12 cellular contexts compared by ENCODE assay signal in the genomic region with DNA sequence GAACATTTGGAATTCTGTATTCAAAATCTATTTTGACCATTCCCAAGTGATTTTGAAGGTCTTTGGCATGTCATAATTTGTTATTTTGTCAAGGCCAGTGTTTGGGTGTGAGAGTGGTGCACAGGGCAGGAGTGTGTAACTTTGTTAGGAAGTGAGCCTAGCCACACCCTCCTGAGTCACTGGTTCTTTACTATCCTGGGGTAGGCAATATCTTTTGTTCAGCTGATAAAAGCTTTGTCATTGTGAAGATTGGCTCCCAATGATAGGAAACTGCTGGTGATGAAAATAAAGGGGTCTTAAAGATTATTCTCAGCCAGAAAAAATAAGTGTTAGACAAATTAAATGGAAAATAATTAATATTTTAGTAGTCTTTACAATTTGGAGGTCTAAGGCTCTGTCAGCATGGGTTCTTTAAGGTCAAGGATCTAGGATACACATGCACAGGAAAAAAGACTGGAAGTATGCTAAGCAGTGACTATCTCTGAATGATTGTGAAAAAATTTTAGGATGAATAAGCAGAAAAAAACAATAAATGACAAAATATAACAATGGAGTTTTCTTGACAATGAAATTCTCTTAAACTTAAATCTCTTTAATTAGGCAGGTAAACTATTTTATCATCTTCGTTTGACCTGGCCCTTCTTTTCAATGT. TPM values are rescaled to one million over a fixed set of nuclear protein-coding genes. Genes with fewer than 3 reads are reported as not detected.
DNase-seq lines count a peak whose midpoint lies in the region; ATAC-seq and TF ChIP-seq lines count a peak whose summit lies in the region.
"Had no signal": no experiment of that assay in that cellular context is flagged by ENCODE, and none has a peak within 500 bp of the region (broad histone marks: within the 10 kb centered on the region; RNA-seq: fewer than 3 reads in every experiment).

No MANE protein-coding gene starts in this region.

- DNase-seq in NOMO-1 treated with DMSO at 0.1 percent for 48 hours (lab: John Stamatoyannopoulos, UW; ENCODE audit: unreplicated experiment) (peak; percentile 1), NOMO-1 treated with dmso at 0.1 percent for 144 hours (lab: John Stamatoyannopoulos, UW; ENCODE audit: unreplicated experiment) (no peak), OCI-M1 (lab: John Stamatoyannopoulos, UW) (peak; percentile 54), endodermal cell (no peak), renal cortical epithelial cell (ENCODE audit: low read depth) (peak; percentile 11), iPS-NIHi11 (ENCODE audit: low spot score) (no peak)
- DNase-seq: effector memory CD8-positive, alpha-beta T cell; NCI-H2171 treated with DMSO at 0.1 percent for 48 hours; stimulated activated naive CD4-positive, alpha-beta T cell had no signal

- H3K36me3 ChIP-seq in endodermal cell (ENCODE audit: control insufficient read depth, insufficient read depth, low read length): peaks cover 39% of the 10 kb centered on the region

- no peaks in the 10 kb centered on the region for H3K9me3 Mint-ChIP-seq in endodermal cell
- H3K9me3 Mint-ChIP-seq: effector memory CD8-positive, alpha-beta T cell had no signal

- H3K27ac Mint-ChIP-seq in endodermal cell: peak overlapping the region; percentile 82
- H3K27ac Mint-ChIP-seq: effector memory CD8-positive, alpha-beta T cell had no signal

- no peaks in the 10 kb centered on the region for H3K9me3 ChIP-seq in endodermal cell (ENCODE audit: control insufficient read depth, low read length)

- H3K9ac ChIP-seq in endodermal cell (ENCODE audit: extremely low read depth, low read length, poor library complexity, severe bottlenecking): no peak overlapping the region

- H3K27me3 ChIP-seq in endodermal cell (ENCODE audit: control insufficient read depth, insufficient read depth, low read length, poor library complexity, severe bottlenecking): no peaks in the 10 kb centered on the region

- no peak for ATAC-seq in GM18868 (IDR thresholded peaks at IDR 0.05; ENCODE audit: unreplicated experiment)
- no peak for ATAC-seq in HG03175 (IDR thresholded peaks at IDR 0.05; ENCODE audit: unreplicated experiment)
- ATAC-seq: effector memory CD8-positive, alpha-beta T cell had no signal

- peaks cover 41% of the 10 kb centered on the region for H3K36me3 Mint-ChIP-seq in endodermal cell (ENCODE audit: low read depth)

- H3K4me1 ChIP-seq in endodermal cell (ENCODE audit: control insufficient read depth, insufficient read depth, low read length): peaks cover 5% of the 10 kb centered on the region

- H3K27me3 Mint-ChIP-seq in endodermal cell (ENCODE audit: insufficient read depth): no peaks in the 10 kb centered on the region
- H3K27me3 Mint-ChIP-seq: effector memory CD8-positive, alpha-beta T cell had no signal

- no peak for TF ChIP-seq CTCF in endodermal cell (conservative IDR thresholded peaks at IDR 0.05)

- peaks cover 24% of the 10 kb centered on the region for H3K4me1 Mint-ChIP-seq in endodermal cell

- WGBS in endodermal cell (ENCODE audit: insufficient coverage in 1 of 2, insufficient read length in 1 of 2), 2 experiments: 74 to 100% methylated on average over 1 of the region's 1 CpG

- no peak overlapping the region for H3K4me3 Mint-ChIP-seq in endodermal cell
- H3K4me3 Mint-ChIP-seq: effector memory CD8-positive, alpha-beta T cell had no signal

- H3K4me3 ChIP-seq in endodermal cell (ENCODE audit: low read length): peak overlapping the region; percentile 72

- H3K27ac ChIP-seq in endodermal cell (ENCODE audit: low read depth, low read length): no peak overlapping the region

RNA-seq across cellular contexts. Expression of a gene that starts 5.1 kb away (rescaled TPM):
- total RNA-seq in endodermal cell: 10 to 100 TPM; 36.8 to 46.7 TPM
- 26.9 TPM for polyA plus RNA-seq in endodermal cell (2013, experiment 1 of 2)
- polyA plus RNA-seq in endodermal cell (2013, experiment 2 of 2): 28.6 TPM
- 18.2 and 33.1 TPM in 2 replicates for total RNA-seq in renal cortical epithelial cell

RNA-seq across cellular contexts. Expression of a gene that starts 5.3 kb away (rescaled TPM):
- total RNA-seq in endodermal cell (100 to 1,000 TPM in 1 of 2 donors, 10 to 100 TPM in 1; 99.3 to 108 TPM), renal cortical epithelial cell (57.1 and 106 TPM in 2 replicates)
- polyA plus RNA-seq in endodermal cell (2013, experiment 1 of 2): 65.6 TPM
- polyA plus RNA-seq in endodermal cell (2013, experiment 2 of 2): 61.7 TPM

RNA-seq across cellular contexts. Expression of a gene that starts 49.9 kb away (rescaled TPM):
- 10 to 100 TPM; 46.2 to 49.0 TPM for total RNA-seq in endodermal cell
- 30.2 TPM for polyA plus RNA-seq in endodermal cell (2013, experiment 1 of 2)
- polyA plus RNA-seq in endodermal cell (2013, experiment 2 of 2): 28.6 TPM
- 16.3 and 24.5 TPM in 2 replicates for total RNA-seq in renal cortical epithelial cell

RNA-seq across cellular contexts. Expression of a gene that starts 57.2 kb away (rescaled TPM):
- not detected for total RNA-seq in endodermal cell
- not detected for polyA plus RNA-seq in endodermal cell (2013, experiment 1 of 2)
- polyA plus RNA-seq in endodermal cell (2013, experiment 2 of 2): not detected
- total RNA-seq in renal cortical epithelial cell: 16.7 TPM in 1 of 2 replicates, not detected in the other
- total RNA-seq: T-helper 1 cell treated with Interleukin-12 subunit alpha and Interleukin-12 subunit beta and Interleukin-4 antibody, amounts not matched to agents 30 ng/mL and 1 ng/mL, for 36 hours had no signal

Comparison
In these comparisons a context has a peak if more than half of its experiments do, and no peak if none do; other contexts are left out.
1. DNase-seq: peak in NOMO-1 treated with DMSO at 0.1 percent for 48 hours (single experiment), OCI-M1 (single experiment) and renal cortical epithelial cell (single experiment); none in NOMO-1 treated with dmso at 0.1 percent for 144 hours (single experiment), endodermal cell (single experiment) and iPS-NIHi11 (single experiment).